ENCODE assay signal across 8 cellular contexts in genomic region chr1:202135221-202135721, GRCh38. TPM values are rescaled to one million over a fixed set of nuclear protein-coding genes. Genes with fewer than 3 reads are reported as not detected.
DNase-seq lines count a peak whose midpoint lies in the region; ATAC-seq, FAIRE-seq and TF ChIP-seq lines count a peak whose summit lies in the region.

No MANE protein-coding gene starts in this region.

- intact Hi-C loops in CD8-positive, alpha-beta T cell (cut with DNase I, micrococcal nuclease): loop anchor here (1.0 to 5.0 kb wide), 4 partner anchors 126 to 239 kb away; no protein-coding TSS in a partner anchor
- intact Hi-C loops in right cardiac atrium (cut with DNase I): loop anchor here in 2 of 4 donors (5.0 kb wide), 1 partner anchor 128 kb away; no protein-coding TSS in a partner anchor

- 0 out of 2 replicates have a peak, but pooled peaks cover 3% of the 10 kb centered on the region for H4K20me1 ChIP-seq in SU-DHL-6 (ENCODE audit: low read depth, low read length)
- peaks cover 70% of the 10 kb centered on the region for H4K20me1 ChIP-seq in astrocyte (ENCODE audit: insufficient read depth, low read length)

- FAIRE-seq in astrocyte (lab: Jason Lieb, UNC): peak; percentile 64

- H3K4me1 ChIP-seq in CD8-positive, alpha-beta T cell (ENCODE audit: insufficient read depth, low read length): no peaks in the 10 kb centered on the region
- H3K4me1 ChIP-seq in astrocyte (ENCODE audit: insufficient read depth, low read length): no peaks in the 10 kb centered on the region
- peaks cover 9% of the 10 kb centered on the region for H3K4me1 ChIP-seq in right cardiac atrium (ENCODE audit: control insufficient read depth, insufficient read depth, low read length)

- no peak overlapping the region for H3K27ac ChIP-seq in CD8-positive, alpha-beta T cell (ENCODE audit: low read depth, low read length)
- H3K27ac ChIP-seq in SU-DHL-6 (ENCODE audit: low read depth, low read length) (no peak overlapping the region), astrocyte (ENCODE audit: low read depth, low read length) (no peak overlapping the region), right cardiac atrium (ENCODE audit: low read length) (no peak overlapping the region)

- no peaks in the 10 kb centered on the region for H3K27me3 ChIP-seq in CD8-positive, alpha-beta T cell (ENCODE audit: insufficient read depth, low read length)
- no peaks in the 10 kb centered on the region for H3K27me3 ChIP-seq in SU-DHL-6 (ENCODE audit: low read length)
- H3K27me3 ChIP-seq in astrocyte (ENCODE audit: insufficient read depth, low read length): no peaks in the 10 kb centered on the region
- no peaks in the 10 kb centered on the region for H3K27me3 ChIP-seq in right cardiac atrium (ENCODE audit: control insufficient read depth, insufficient read depth)

- H3K79me2 ChIP-seq in SU-DHL-6 (ENCODE audit: insufficient read depth, low read length) (peaks cover 12% of the 10 kb centered on the region), astrocyte (ENCODE audit: insufficient read depth, low read length) (peaks cover 17% of the 10 kb centered on the region)

- H3K36me3 ChIP-seq in CD8-positive, alpha-beta T cell (ENCODE audit: insufficient read depth, low read length): peaks cover 13% of the 10 kb centered on the region
- H3K36me3 ChIP-seq in SU-DHL-6 (ENCODE audit: low read length) (no peaks in the 10 kb centered on the region), astrocyte (ENCODE audit: insufficient read depth, low read length) (peaks cover 12% of the 10 kb centered on the region)

- no peaks in the 10 kb centered on the region for H3K9me2 ChIP-seq in SU-DHL-6 (replicated peaks; ENCODE audit: insufficient read depth, low read length)

- H3K4me3 ChIP-seq in CD8-positive, alpha-beta T cell (ENCODE audit: low read depth, low read length): no peak overlapping the region
- H3K4me3 ChIP-seq in SU-DHL-6 (ENCODE audit: insufficient read depth, low read length, poor library complexity, severe bottlenecking) (no peak overlapping the region), astrocyte (ENCODE audit: insufficient read depth, low read depth, low read length) (no peak overlapping the region), right cardiac atrium (ENCODE audit: low read length) (no peak overlapping the region)

- CTCF ChIA-PET in CD8-positive, alpha-beta T cell (lab: Charles Lee): interaction anchor here (0.5 to 5.1 kb wide), 32 partner anchors 8 to 1894 kb away, joined by 3 to 34 read pairs (median 4); partner anchors contain the start of genes ARL8A, ELF3 and PTPN7

- peak; percentile 90 for TF ChIP-seq CTCF in CD8-positive, alpha-beta T cell (IDR thresholded peaks at IDR 0.05)
- peak; percentile 83 for TF ChIP-seq CTCF in SU-DHL-6 (IDR thresholded peaks at IDR 0.05; ENCODE audit: insufficient read depth, low read length, poor library complexity, severe bottlenecking)
- peak; percentile 83 for TF ChIP-seq CTCF in astrocyte (IDR thresholded peaks at IDR 0.05; ENCODE audit: insufficient read depth, low read depth, low read length)

- H3K27me3 Mint-ChIP-seq in CD8-positive, alpha-beta T cell (ENCODE audit: low read depth): no peaks in the 10 kb centered on the region
- H3K27me3 Mint-ChIP-seq in astrocyte (ENCODE audit: low read depth, unreplicated experiment): no peaks in the 10 kb centered on the region

- peaks cover 10% of the 10 kb centered on the region for H3K4me1 Mint-ChIP-seq in CD8-positive, alpha-beta T cell (ENCODE audit: low read depth)
- peaks cover 3% of the 10 kb centered on the region for H3K4me1 Mint-ChIP-seq in astrocyte (ENCODE audit: low read depth, unreplicated experiment)

- H3K36me3 Mint-ChIP-seq in CD8-positive, alpha-beta T cell: peaks cover 52% of the 10 kb centered on the region
- H3K36me3 Mint-ChIP-seq in astrocyte (ENCODE audit: low read depth, unreplicated experiment): peaks cover 2% of the 10 kb centered on the region

- H3F3A ChIP-seq in SU-DHL-6 (ENCODE audit: insufficient read depth): no peaks in the 10 kb centered on the region

- POLR2A ChIA-PET in CD8-positive, alpha-beta T cell (lab: Charles Lee): interaction anchor here (1.6 kb wide), 1 partner anchor 9 kb away, joined by 3 read pairs; the partner anchor contains the start of gene ARL8A

- no peak overlapping the region for H2AFZ ChIP-seq in SU-DHL-6 (ENCODE audit: low read depth, low read length, severe bottlenecking)
- H2AFZ ChIP-seq in astrocyte (ENCODE audit: low read depth, low read length): no peak overlapping the region

- H3K4me2 ChIP-seq in SU-DHL-6 (ENCODE audit: low read depth, low read length, poor library complexity, severe bottlenecking) (no peak overlapping the region), astrocyte (ENCODE audit: low read length) (no peak overlapping the region)

- no peak overlapping the region for H3K27ac Mint-ChIP-seq in CD8-positive, alpha-beta T cell
- H3K27ac Mint-ChIP-seq in astrocyte (ENCODE audit: unreplicated experiment): no peak overlapping the region

- DNase-seq in CD8-positive, alpha-beta T cell: peak in 6 of 7 experiments; percentile 36 to 71 (median 48)
- peak; percentile 69 for DNase-seq in NCI-H1105 (lab: John Stamatoyannopoulos, UW)
- no peak for DNase-seq in astrocyte (ENCODE audit: low read depth)
- peak; percentile 42 to 71 (median 71) for DNase-seq in right cardiac atrium
- DNase-seq in retina: peak; percentile 86

- no peaks in the 10 kb centered on the region for H3K9me3 ChIP-seq in CD8-positive, alpha-beta T cell (ENCODE audit: low read length)
- no peaks in the 10 kb centered on the region for H3K9me3 ChIP-seq in SU-DHL-6 (ENCODE audit: insufficient read depth, low read length)
- H3K9me3 ChIP-seq in astrocyte (ENCODE audit: insufficient read depth, low read depth, low read length): no peaks in the 10 kb centered on the region
- H3K9me3 ChIP-seq in right cardiac atrium (ENCODE audit: control insufficient read depth, low read length): no peaks in the 10 kb centered on the region

- H3K9ac ChIP-seq in SU-DHL-6 (ENCODE audit: low read length): no peak overlapping the region
- H3K9ac ChIP-seq in astrocyte (ENCODE audit: low read length): no peak overlapping the region

- H3K4me3 Mint-ChIP-seq in CD8-positive, alpha-beta T cell: no peak overlapping the region
- H3K4me3 Mint-ChIP-seq in astrocyte (ENCODE audit: unreplicated experiment): no peak overlapping the region

- WGBS in right cardiac atrium: 33% methylated on average over 15 of the region's 15 CpGs

- H3K9me3 Mint-ChIP-seq in CD8-positive, alpha-beta T cell: no peaks in the 10 kb centered on the region
- H3K9me3 Mint-ChIP-seq in astrocyte (ENCODE audit: unreplicated experiment): no peaks in the 10 kb centered on the region

- ATAC-seq in CD8-positive, alpha-beta T cell: peak; percentile 93
- ATAC-seq in GM21529 (IDR thresholded peaks at IDR 0.05; ENCODE audit: unreplicated experiment) (peak; percentile 72), right cardiac atrium (peak; percentile 43 to 49), HG02970 (IDR thresholded peaks at IDR 0.05; ENCODE audit: low FRiP score, unreplicated experiment) (no peak)

RNA-seq across cellular contexts. Expression of gene ARL8A, which starts 9.3 kb away (rescaled TPM):
- total RNA-seq in CD8-positive, alpha-beta T cell: 10 to 100 TPM; 58.4 to 64.2 TPM
- total RNA-seq in astrocyte: 72.9 and 83.0 TPM in 2 replicates
- 10 to 100 TPM; 60.9 to 75.3 (median 66.7) TPM for total RNA-seq in right cardiac atrium
- polyA plus RNA-seq in right cardiac atrium: 32.0 TPM

RNA-seq across cellular contexts. Expression of gene GPR37L1, which starts 12.6 kb away (rescaled TPM):
- not detected for total RNA-seq in CD8-positive, alpha-beta T cell
- total RNA-seq in astrocyte (not detected in 2 replicates), right cardiac atrium (under 1 TPM in 3 of 4 donors, not detected in 1; 0.06 to 0.21 (median 0.11) TPM)
- 0.20 TPM for polyA plus RNA-seq in right cardiac atrium

RNA-seq across cellular contexts. Expression of gene PTPN7, which starts 25.1 kb away (rescaled TPM):
- 100 to 1,000 TPM; 106 to 108 TPM for total RNA-seq in CD8-positive, alpha-beta T cell
- 0.58 and 0.75 TPM in 2 replicates for total RNA-seq in astrocyte
- total RNA-seq in right cardiac atrium: 1 to 10 TPM in 1 of 4 donors, under 1 TPM in 3; 0.28 to 1.7 (median 0.66) TPM
- polyA plus RNA-seq in right cardiac atrium: 0.29 TPM

RNA-seq across cellular contexts. Expression of gene LGR6, which starts 58.3 kb away (rescaled TPM):
- total RNA-seq in CD8-positive, alpha-beta T cell: 1 to 10 TPM; 1.7 to 1.9 TPM
- 0.27 and 0.48 TPM in 2 replicates for total RNA-seq in astrocyte
- total RNA-seq in right cardiac atrium: 10 to 100 TPM; 22.4 to 52.7 (median 35.8) TPM
- 22.5 TPM for polyA plus RNA-seq in right cardiac atrium

Comparison
In these comparisons a context has a peak if more than half of its experiments do, and no peak if none do; other contexts are left out.
1. RNA of gene PTPN7, which starts 25.1 kb away (total RNA-seq): 106 to 108 TPM in CD8-positive, alpha-beta T cell; 0.28 to 1.7 TPM in right cardiac atrium and 0.58 to 0.75 TPM in astrocyte; every median in the first group is over 10 times any median in the second.
2. Peak in every context shown above with its lines, with median percentiles within 50 percentile points of each other: CTCF ChIP-seq.